Comparison of ENCODE assay signal across 12 cellular contexts in genomic region chr1:110292327-110292741, GRCh38. TPM values are rescaled to one million over a fixed set of nuclear protein-coding genes. Genes with fewer than 3 reads are reported as not detected.
DNase-seq lines count a peak whose midpoint lies in the region; ATAC-seq and TF ChIP-seq lines count a peak whose summit lies in the region.
"Had no signal": no experiment of that assay in that cellular context is flagged by ENCODE, and none has a peak within 500 bp of the region (broad histone marks: within the 10 kb centered on the region; RNA-seq: fewer than 3 reads in every experiment).

No MANE protein-coding gene starts in this region.

- H2AFZ ChIP-seq in GM23248 = peak overlapping the region; percentile 49

- peak overlapping the region; percentile 39 for H3K27ac ChIP-seq in GM23248
- no peak overlapping the region for H3K27ac ChIP-seq in CD4-positive, alpha-beta T cell (ENCODE audit: low read depth, low read length)

- no peaks in the 10 kb centered on the region for H4K20me1 ChIP-seq in GM23248 (ENCODE audit: insufficient read depth)

- in situ Hi-C loops in GM23248 (cut with MboI) = no loop called here

- H3F3A ChIP-seq in GM23248 (ENCODE audit: insufficient read depth) = peaks cover 11% of the 10 kb centered on the region

- no peaks in the 10 kb centered on the region for H3K9me2 ChIP-seq in GM23248 (ENCODE audit: insufficient read depth)

- H3K79me2 ChIP-seq in GM23248 (ENCODE audit: insufficient read depth) = no peaks in the 10 kb centered on the region

- H3K4me1 ChIP-seq in GM23248 (ENCODE audit: insufficient read depth) = peaks cover 30% of the 10 kb centered on the region
- H3K4me1 ChIP-seq: HAP-1 had no signal

- no peaks in the 10 kb centered on the region for H3K36me3 ChIP-seq in GM23248 (ENCODE audit: low read depth)
- H3K36me3 ChIP-seq: HAP-1, Peyer's patch had no signal

- TF ChIP-seq CTCF in epithelial cell of esophagus (IDR thresholded peaks at IDR 0.05; ENCODE audit: insufficient read depth, low read depth, low read length, missing control alignments) = no peak
- TF ChIP-seq CTCF in CD4-positive, alpha-beta T cell (IDR thresholded peaks at IDR 0.05) = no peak

- no peak overlapping the region for H3K4me3 Mint-ChIP-seq in CD4-positive, alpha-beta T cell
- H3K4me3 Mint-ChIP-seq: activated naive CD4-positive, alpha-beta T cell treated with anti-CD3 and anti-CD28 coated beads for 36 hours had no signal

- CTCF ChIA-PET in CD4-positive, alpha-beta T cell (lab: Charles Lee) = no interaction called here

- H3K27ac Mint-ChIP-seq in CD4-positive, alpha-beta T cell = no peak overlapping the region
- H3K27ac Mint-ChIP-seq: activated naive CD4-positive, alpha-beta T cell treated with anti-CD3 and anti-CD28 coated beads for 36 hours had no signal

- no peak for ATAC-seq in CD4-positive, alpha-beta T cell (ENCODE audit: poor library complexity)

- H3K27me3 ChIP-seq in GM23248 (replicated peaks; ENCODE audit: insufficient read depth) = no peaks in the 10 kb centered on the region
- H3K27me3 ChIP-seq in CD4-positive, alpha-beta T cell (ENCODE audit: control insufficient read depth, insufficient read depth, low read length) = no peaks in the 10 kb centered on the region
- H3K27me3 ChIP-seq: Peyer's patch had no signal

- H3K4me1 Mint-ChIP-seq in CD4-positive, alpha-beta T cell (ENCODE audit: low read depth) = no peaks in the 10 kb centered on the region

- H3K27me3 Mint-ChIP-seq in CD4-positive, alpha-beta T cell = no peaks in the 10 kb centered on the region

- DNase-seq in GM23248 (peak; percentile 81), NOMO-1 treated with DMSO at 0.1 percent for 48 hours (lab: John Stamatoyannopoulos, UW; ENCODE audit: unreplicated experiment) (peak; percentile 96), epithelial cell of esophagus (ENCODE audit: low read depth) (peak; percentile 67), retina (peak; percentile 31), NCI-H526 treated with DMSO at 0.1 percent for 48 hours (lab: John Stamatoyannopoulos, UW) (no peak), 8988T (no peak)
- no peak for DNase-seq in CD4-positive, alpha-beta T cell
- DNase-seq: activated naive CD4-positive, alpha-beta T cell treated with anti-CD3 and anti-CD28 coated beads for 36 hours; effector CD4-positive, alpha-beta T cell; NCI-H1417 treated with DMSO at 0.1 percent for 48 hours had no signal

- no peaks in the 10 kb centered on the region for H3K9me3 ChIP-seq in GM23248 (ENCODE audit: low read depth)
- no peaks in the 10 kb centered on the region for H3K9me3 ChIP-seq in CD4-positive, alpha-beta T cell (ENCODE audit: control insufficient read depth, low read length)
- H3K9me3 ChIP-seq: HAP-1, Peyer's patch had no signal

- WGBS in GM23248 (ENCODE audit: low coverage in 1 of 2, low lambda C conversion rate in 2 of 2, missing lambda C conversion rate in 2 of 2), 2 experiments = 19 to 21% methylated on average over 5 of the region's 5 CpGs

- no peaks in the 10 kb centered on the region for H3K36me3 Mint-ChIP-seq in CD4-positive, alpha-beta T cell (ENCODE audit: low read depth)

- intact Hi-C loops in CD4-positive, alpha-beta T cell (cut with DNase I, micrococcal nuclease) = no loop called here

- H3K9me3 Mint-ChIP-seq in CD4-positive, alpha-beta T cell = no peaks in the 10 kb centered on the region
- H3K9me3 Mint-ChIP-seq: activated naive CD4-positive, alpha-beta T cell treated with anti-CD3 and anti-CD28 coated beads for 36 hours had no signal

- H3K4me2 ChIP-seq in GM23248 (ENCODE audit: unreplicated experiment) = peak overlapping the region; percentile 26

- H3K4me3 ChIP-seq in GM23248 (no peak overlapping the region), epithelial cell of esophagus (ENCODE audit: low read length) (no peak overlapping the region)
- H3K4me3 ChIP-seq: HAP-1 had no signal

- H3K9ac ChIP-seq in GM23248 = no peak overlapping the region

- POLR2A ChIA-PET in CD4-positive, alpha-beta T cell (lab: Charles Lee) = no interaction called here

RNA-seq across cellular contexts. Expression of gene RBM15, which starts 46.8 kb away (rescaled TPM):
- total RNA-seq in GM23248 (2014; rRNA removed; shearing (Covaris generic)) = 18.7 and 22.5 TPM in 2 replicates
- polyA plus RNA-seq in GM23248 (2016; fragmentation: Nextera tagmentation; extraction: Ambion mirVana) = 6.4 and 6.6 TPM in 2 replicates
- 10 to 100 TPM; 49.4 to 49.7 TPM for total RNA-seq in CD4-positive, alpha-beta T cell

Comparison
In these comparisons a context has a peak if more than half of its experiments do, and no peak if none do; other contexts are left out.
1. DNase-seq: peak in GM23248 (single experiment), NOMO-1 treated with DMSO at 0.1 percent for 48 hours (single experiment), epithelial cell of esophagus (single experiment) and retina (single experiment); none in NCI-H526 treated with DMSO at 0.1 percent for 48 hours (single experiment), 8988T (single experiment) and CD4-positive, alpha-beta T cell (0 of 10).